ENCODE assay signal across 12 cellular contexts in genomic region chr3:52015431-52016256, GRCh38. TPM values are rescaled to one million over a fixed set of nuclear protein-coding genes. Genes with fewer than 3 reads are reported as not detected.
DNase-seq lines count a peak whose midpoint lies in the region; ATAC-seq and TF ChIP-seq lines count a peak whose summit lies in the region.
"Had no signal": no experiment of that assay in that cellular context is flagged by ENCODE, and none has a peak within 500 bp of the region (broad histone marks: within the 10 kb centered on the region; RNA-seq: fewer than 3 reads in every experiment).

No MANE protein-coding gene starts in this region.

- POLR2A ChIA-PET in SK-N-SH (lab: Yijun Ruan, JAX) (interaction anchor here (0.7 to 2.7 kb wide), 8 partner anchors 10 to 26 kb away, joined by 3 to 23 read pairs (median 6); partner anchors contain the start of gene RPL29), RWPE1 (lab: Yijun Ruan, JAX; ENCODE audit: low non-redundant PET) (no interaction called here)

- no peak overlapping the region for H3K4me2 ChIP-seq in SK-N-SH

- H3K36me3 ChIP-seq in SK-N-SH (replicated peaks in 1 of 2; ENCODE audit: control insufficient read depth in 1 of 2, insufficient read depth in 2 of 2, low read length in 1 of 2) (no peaks in the 10 kb centered on the region), psoas muscle (ENCODE audit: insufficient read depth in 1 of 2, low read depth in 1 of 2) (no peaks in the 10 kb centered on the region)
- H3K36me3 ChIP-seq: vagina had no signal

- H3K27ac Mint-ChIP-seq in activated naive CD4-positive, alpha-beta T cell treated with anti-CD3 and anti-CD28 coated beads for 36 hours = no peak overlapping the region
- H3K27ac Mint-ChIP-seq: effector memory CD8-positive, alpha-beta T cell had no signal

- peaks cover 0 to 65% of the 10 kb centered on the region in 2 experiments; a peak in 1 of 4 replicates for H3K4me1 ChIP-seq in SK-N-SH (ENCODE audit: control insufficient read depth in 1 of 2, insufficient read depth in 2 of 2, low read depth in 1 of 2, low read length in 1 of 2)
- peaks cover 63% of the 10 kb centered on the region for H3K4me1 ChIP-seq in psoas muscle

- H3K79me2 ChIP-seq in SK-N-SH (ENCODE audit: insufficient read depth) = no peaks in the 10 kb centered on the region

- TF ChIP-seq RAD21 in SK-N-SH (IDR thresholded peaks at IDR 0.05; ENCODE audit: low read length) = no peak

- ATAC-seq in SK-N-SH treated with all-trans-retinoic acid at 6 μM for 48 hours (no peak), psoas muscle (no peak)
- ATAC-seq: effector memory CD8-positive, alpha-beta T cell had no signal

- 84% methylated on average over 9 of the region's 13 CpGs for WGBS in SK-N-SH (ENCODE audit: low lambda C conversion rate)
- 78 to 88% (median 87%) methylated on average over 13 of the region's 13 CpGs for WGBS in psoas muscle, 3 donors

- intact Hi-C loops in psoas muscle (cut with DNase I) = no loop called here
- intact Hi-C loops in activated naive CD4-positive, alpha-beta T cell treated with anti-CD3 and anti-CD28 coated beads for 36 hours (cut with micrococcal nuclease) = no loop called here

- H4K20me1 ChIP-seq in SK-N-SH (ENCODE audit: insufficient read depth) = no peaks in the 10 kb centered on the region

- H3K9me3 Mint-ChIP-seq in activated naive CD4-positive, alpha-beta T cell treated with anti-CD3 and anti-CD28 coated beads for 36 hours = no peaks in the 10 kb centered on the region
- H3K9me3 Mint-ChIP-seq: CD14-positive monocyte; effector memory CD8-positive, alpha-beta T cell had no signal

- no peaks in the 10 kb centered on the region for H3K9me3 ChIP-seq in SK-N-SH
- no peaks in the 10 kb centered on the region for H3K9me3 ChIP-seq in psoas muscle
- H3K9me3 ChIP-seq: vagina had no signal

- H3F3A ChIP-seq in SK-N-SH (replicated peaks; ENCODE audit: insufficient read depth) = no peaks in the 10 kb centered on the region

- CTCF ChIA-PET in SK-N-SH (lab: Yijun Ruan, JAX) (interaction anchor here (1.1 to 24.7 kb wide), 9 partner anchors 10 to 128 kb away, joined by 3 to 983 read pairs (median 5); partner anchors contain the start of gene DUSP7), RWPE1 (lab: Yijun Ruan, JAX) (interaction anchor here (0.7 kb wide), 1 partner anchor 38 kb away, joined by 3 read pairs; no protein-coding TSS in a partner anchor)
- CTCF ChIA-PET in activated naive CD4-positive, alpha-beta T cell treated with anti-CD3 and anti-CD28 coated beads for 36 hours (lab: Charles Lee) = interaction anchor here (0.6 to 0.7 kb wide), 2 partner anchors 120 to 445 kb away, joined by 3 read pairs; no protein-coding TSS in a partner anchor

- H2AFZ ChIP-seq in SK-N-SH (ENCODE audit: low read depth) = no peak overlapping the region

- DNase-seq in SK-N-SH = peak; percentile 59
- no peak for DNase-seq in RWPE1 (ENCODE audit: low spot score)
- no peak for DNase-seq in psoas muscle
- DNase-seq in UCSD-AML1 (lab: John Stamatoyannopoulos, UW; ENCODE audit: unreplicated experiment) = no peak
- DNase-seq in activated naive CD4-positive, alpha-beta T cell treated with anti-CD3 and anti-CD28 coated beads for 36 hours = no peak
- DNase-seq: central memory CD4-positive, alpha-beta T cell; effector memory CD8-positive, alpha-beta T cell; NCI-H2029; T-helper 1 cell had no signal

- H3K4me3 ChIP-seq in SK-N-SH (ENCODE audit: low read depth in 2 of 2, low read length in 1 of 2) (no peak overlapping the region), psoas muscle (no peak overlapping the region)
- H3K4me3 ChIP-seq: vagina had no signal

- H3K4me1 Mint-ChIP-seq in activated naive CD4-positive, alpha-beta T cell treated with anti-CD3 and anti-CD28 coated beads for 36 hours (ENCODE audit: low read depth) = no peaks in the 10 kb centered on the region

- H3K36me3 Mint-ChIP-seq in activated naive CD4-positive, alpha-beta T cell treated with anti-CD3 and anti-CD28 coated beads for 36 hours (ENCODE audit: low read depth) = no peaks in the 10 kb centered on the region
- H3K36me3 Mint-ChIP-seq: CD14-positive monocyte had no signal

- no peak for TF ChIP-seq CTCF in SK-N-SH (IDR thresholded peaks at IDR 0.05)
- TF ChIP-seq CTCF in RWPE1 (conservative IDR thresholded peaks at IDR 0.05; ENCODE audit: low read depth) = no peak
- TF ChIP-seq CTCF in psoas muscle (IDR thresholded peaks at IDR 0.05) = no peak

- H3K27me3 Mint-ChIP-seq in activated naive CD4-positive, alpha-beta T cell treated with anti-CD3 and anti-CD28 coated beads for 36 hours (ENCODE audit: low read depth) = no peaks in the 10 kb centered on the region
- H3K27me3 Mint-ChIP-seq: effector memory CD8-positive, alpha-beta T cell had no signal

- H3K27me3 ChIP-seq in SK-N-SH (ENCODE audit: insufficient read depth) (no peaks in the 10 kb centered on the region), psoas muscle (ENCODE audit: insufficient read depth in 3 of 3, low read length in 2 of 3) (no peaks in the 10 kb centered on the region)
- H3K27me3 ChIP-seq: vagina had no signal

- peak in 1 of 2 experiments; percentile 70; a peak in 1 of 4 replicates for TF ChIP-seq EP300 in SK-N-SH (IDR thresholded peaks at IDR 0.05; ENCODE audit: borderline replicate concordance in 1 of 2, low read depth in 1 of 2, low read length in 1 of 2)

- H3K4me3 Mint-ChIP-seq in activated naive CD4-positive, alpha-beta T cell treated with anti-CD3 and anti-CD28 coated beads for 36 hours = no peak overlapping the region
- H3K4me3 Mint-ChIP-seq: CD14-positive monocyte; effector memory CD8-positive, alpha-beta T cell had no signal

- no peaks in the 10 kb centered on the region for H3K9me2 ChIP-seq in SK-N-SH

- H3K27ac ChIP-seq in SK-N-SH (ENCODE audit: low read depth in 2 of 2, low read length in 1 of 2) (peak overlapping the region in 1 of 2 experiments; percentile 98; a peak in 2 of 4 replicates), RWPE1 (peak overlapping the region; percentile 26), psoas muscle (peak overlapping the region; percentile 92)
- H3K27ac ChIP-seq: vagina had no signal

- no peak overlapping the region for H3K9ac ChIP-seq in SK-N-SH

TF ChIP-seq in SK-N-SH, 30 proteins besides CTCF, POLR2A, EP300 and RAD21:
- TF ChIP-seq NFIC (IDR thresholded peaks at IDR 0.05; ENCODE audit: borderline replicate concordance) (no peak), GATA2 (CRISPR knock-in tag; IDR thresholded peaks at IDR 0.05) (peak; percentile 36)

TF ChIP-seq in SK-N-SH treated with all-trans-retinoic acid at 6 μM for 48 hours, 23 proteins besides CTCF, POLR2A, EP300 and RAD21:
- TF ChIP-seq CSRNP3 (CRISPR knock-in tag; IDR thresholded peaks at IDR 0.05) (no peak), PPARA (CRISPR knock-in tag; IDR thresholded peaks at IDR 0.05; ENCODE audit: borderline replicate concordance) (no peak), RARB (CRISPR knock-in tag; IDR thresholded peaks at IDR 0.05) (no peak), ZNF565 (CRISPR knock-in tag; conservative IDR thresholded peaks at IDR 0.05; ENCODE audit: low read depth) (no peak)

RNA-seq across cellular contexts. Expression of gene RPL29, which starts 19.9 kb away (rescaled TPM):
- 3,173 and 3,642 TPM in 2 replicates for polyA plus RNA-seq in SK-N-SH (2012; rRNA removed)
- 2,707 and 3,782 TPM in 2 replicates for polyA plus RNA-seq in SK-N-SH (2012; cell fraction: cytosol; rRNA removed)
- 883 and 941 TPM in 2 replicates for polyA plus RNA-seq in SK-N-SH (2012; cell fraction: nucleus; rRNA removed)
- total RNA-seq in psoas muscle = 1,000 to 10,000 TPM; 1,113 to 1,294 (median 1,226) TPM
- polyA plus RNA-seq in psoas muscle = 1,000 to 10,000 TPM; 2,395 to 2,767 (median 2,598) TPM
- total RNA-seq in activated naive CD4-positive, alpha-beta T cell treated with anti-CD3 and anti-CD28 coated beads for 36 hours = 1,000 to 10,000 TPM; 1,927 to 1,957 TPM

RNA-seq across cellular contexts. Expression of gene ACY1, which starts 32.3 kb away (rescaled TPM):
- polyA plus RNA-seq in SK-N-SH (2012; rRNA removed) (93.0 and 96.2 TPM in 2 replicates), psoas muscle (10 to 100 TPM; 19.9 to 59.3 (median 25.8) TPM)
- 44.0 and 62.5 TPM in 2 replicates for polyA plus RNA-seq in SK-N-SH (2012; cell fraction: cytosol; rRNA removed)
- polyA plus RNA-seq in SK-N-SH (2012; cell fraction: nucleus; rRNA removed) = 136 and 173 TPM in 2 replicates
- total RNA-seq in psoas muscle = 10 to 100 TPM; 29.4 to 56.5 (median 38.5) TPM
- total RNA-seq in activated naive CD4-positive, alpha-beta T cell treated with anti-CD3 and anti-CD28 coated beads for 36 hours = 10 to 100 TPM; 62.1 to 68.9 TPM

RNA-seq across cellular contexts. Expression of gene DUSP7, which starts 40.7 kb away (rescaled TPM):
- 24.3 and 25.8 TPM in 2 replicates for polyA plus RNA-seq in SK-N-SH (2012; rRNA removed)
- 13.1 and 20.1 TPM in 2 replicates for polyA plus RNA-seq in SK-N-SH (2012; cell fraction: cytosol; rRNA removed)
- 14.4 and 15.6 TPM in 2 replicates for polyA plus RNA-seq in SK-N-SH (2012; cell fraction: nucleus; rRNA removed)
- 10 to 100 TPM in 3 of 4 donors, 1 to 10 TPM in 1; 9.7 to 31.9 (median 17.1) TPM for total RNA-seq in psoas muscle
- polyA plus RNA-seq in psoas muscle = 10 to 100 TPM in 2 of 3 donors, 1 to 10 TPM in 1; 7.4 to 27.6 (median 15.7) TPM
- total RNA-seq in activated naive CD4-positive, alpha-beta T cell treated with anti-CD3 and anti-CD28 coated beads for 36 hours = 1 to 10 TPM; 8.2 to 9.1 TPM

RNA-seq across cellular contexts. Expression of gene ABHD14A, which starts 40.8 kb away (rescaled TPM):
- polyA plus RNA-seq in SK-N-SH (2012; rRNA removed) = 22.1 and 31.5 TPM in 2 replicates
- polyA plus RNA-seq in SK-N-SH (2012; cell fraction: cytosol; rRNA removed) = 18.6 and 24.8 TPM in 2 replicates
- polyA plus RNA-seq in SK-N-SH (2012; cell fraction: nucleus; rRNA removed) = 13.5 and 18.1 TPM in 2 replicates
- total RNA-seq in psoas muscle = 10 to 100 TPM; 11.2 to 22.9 (median 15.4) TPM
- polyA plus RNA-seq in psoas muscle = 10 to 100 TPM; 26.4 to 40.6 (median 29.1) TPM
- 1 to 10 TPM; 5.4 to 5.7 TPM for total RNA-seq in activated naive CD4-positive, alpha-beta T cell treated with anti-CD3 and anti-CD28 coated beads for 36 hours

RNA-seq across cellular contexts. Expression of gene ABHD14B, which starts 41.8 kb away (rescaled TPM):
- polyA plus RNA-seq in SK-N-SH (2012; rRNA removed) (64.1 and 88.3 TPM in 2 replicates), psoas muscle (10 to 100 TPM; 11.7 to 24.8 (median 12.3) TPM)
- 45.6 and 58.3 TPM in 2 replicates for polyA plus RNA-seq in SK-N-SH (2012; cell fraction: cytosol; rRNA removed)
- polyA plus RNA-seq in SK-N-SH (2012; cell fraction: nucleus; rRNA removed) = 45.8 and 64.4 TPM in 2 replicates
- total RNA-seq in psoas muscle = 10 to 100 TPM in 3 of 4 donors, 1 to 10 TPM in 1; 9.5 to 15.9 (median 15.5) TPM
- total RNA-seq in activated naive CD4-positive, alpha-beta T cell treated with anti-CD3 and anti-CD28 coated beads for 36 hours = 10 to 100 TPM; 81.8 to 85.8 TPM
